ENCODE assay signal across 8 cellular contexts in the genomic region with DNA sequence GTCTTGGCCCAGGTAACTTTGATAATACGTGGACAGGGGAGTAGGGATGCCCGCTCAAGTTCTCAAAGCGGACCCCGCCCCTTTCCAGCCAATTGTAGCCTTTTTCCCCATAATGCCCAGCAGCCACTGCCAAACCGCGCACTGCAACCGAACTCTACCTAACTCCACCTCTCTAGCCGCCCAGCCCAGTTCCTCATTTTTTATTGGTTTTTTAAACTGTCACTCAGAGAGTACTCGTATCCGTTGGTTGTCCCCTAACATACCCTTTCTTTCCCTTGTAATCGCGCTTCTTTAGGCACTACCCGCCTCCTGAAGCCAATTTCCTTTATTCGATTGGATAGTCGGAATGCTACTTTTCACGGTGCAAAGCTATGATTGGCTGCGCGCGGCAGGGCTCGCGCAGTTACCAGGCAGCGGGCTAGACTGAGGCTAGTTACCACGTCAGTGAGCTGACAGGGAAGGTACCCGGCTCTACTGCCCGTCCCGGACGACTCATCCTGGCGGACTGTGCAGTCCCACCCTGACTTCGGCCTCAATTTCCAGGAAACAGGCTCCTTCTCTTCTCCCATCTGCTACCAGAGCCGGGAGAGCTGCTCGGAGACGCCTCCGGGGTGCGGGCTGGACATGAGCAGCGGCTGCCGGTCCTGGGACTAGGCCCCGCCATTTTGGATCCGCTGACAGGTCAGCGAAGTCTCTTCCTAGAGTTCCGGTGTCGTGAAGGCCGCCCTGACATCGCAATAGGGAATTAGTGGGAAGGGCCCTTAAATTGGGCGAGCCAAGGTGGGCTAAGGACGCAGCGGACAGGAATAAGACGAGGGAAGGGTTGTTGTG. TPM values are rescaled to one million over a fixed set of nuclear protein-coding genes. Genes with fewer than 3 reads are reported as not detected.
A peak's percentile ranks its signal among the peaks of the same experiment; 100 is the strongest.
DNase-seq lines count a peak whose midpoint lies in the region; ATAC-seq and TF ChIP-seq lines count a peak whose summit lies in the region.

A gene with protein sequence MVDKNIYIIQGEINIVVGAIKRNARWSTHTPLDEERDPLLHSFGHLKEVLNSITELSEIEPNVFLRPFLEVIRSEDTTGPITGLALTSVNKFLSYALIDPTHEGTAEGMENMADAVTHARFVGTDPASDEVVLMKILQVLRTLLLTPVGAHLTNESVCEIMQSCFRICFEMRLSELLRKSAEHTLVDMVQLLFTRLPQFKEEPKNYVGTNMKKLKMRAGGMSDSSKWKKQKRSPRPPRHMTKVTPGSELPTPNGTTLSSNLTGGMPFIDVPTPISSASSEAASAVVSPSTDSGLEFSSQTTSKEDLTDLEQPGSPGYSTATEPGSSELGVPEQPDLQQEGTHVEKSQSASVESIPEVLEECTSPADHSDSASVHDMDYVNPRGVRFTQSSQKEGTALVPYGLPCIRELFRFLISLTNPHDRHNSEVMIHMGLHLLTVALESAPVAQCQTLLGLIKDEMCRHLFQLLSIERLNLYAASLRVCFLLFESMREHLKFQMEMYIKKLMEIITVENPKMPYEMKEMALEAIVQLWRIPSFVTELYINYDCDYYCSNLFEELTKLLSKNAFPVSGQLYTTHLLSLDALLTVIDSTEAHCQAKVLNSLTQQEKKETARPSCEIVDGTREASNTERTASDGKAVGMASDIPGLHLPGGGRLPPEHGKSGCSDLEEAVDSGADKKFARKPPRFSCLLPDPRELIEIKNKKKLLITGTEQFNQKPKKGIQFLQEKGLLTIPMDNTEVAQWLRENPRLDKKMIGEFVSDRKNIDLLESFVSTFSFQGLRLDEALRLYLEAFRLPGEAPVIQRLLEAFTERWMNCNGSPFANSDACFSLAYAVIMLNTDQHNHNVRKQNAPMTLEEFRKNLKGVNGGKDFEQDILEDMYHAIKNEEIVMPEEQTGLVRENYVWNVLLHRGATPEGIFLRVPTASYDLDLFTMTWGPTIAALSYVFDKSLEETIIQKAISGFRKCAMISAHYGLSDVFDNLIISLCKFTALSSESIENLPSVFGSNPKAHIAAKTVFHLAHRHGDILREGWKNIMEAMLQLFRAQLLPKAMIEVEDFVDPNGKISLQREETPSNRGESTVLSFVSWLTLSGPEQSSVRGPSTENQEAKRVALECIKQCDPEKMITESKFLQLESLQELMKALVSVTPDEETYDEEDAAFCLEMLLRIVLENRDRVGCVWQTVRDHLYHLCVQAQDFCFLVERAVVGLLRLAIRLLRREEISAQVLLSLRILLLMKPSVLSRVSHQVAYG (N-terminal part only) (plus strand): TSS at position 432 of the 831 bp plus-strand sequence. CDS start 13,407 bp downstream, outside the sequence.

- ATAC-seq in GM19025 (IDR thresholded peaks at IDR 0.05; ENCODE audit: low read depth, unreplicated experiment) (peak; percentile 87), HG03342 (IDR thresholded peaks at IDR 0.05; ENCODE audit: unreplicated experiment) (peak; percentile 88)
- peak; percentile 93 for ATAC-seq in central memory CD8-positive, alpha-beta T cell (replicated peaks; ENCODE audit: extremely low read depth, poor library complexity, severe bottlenecking)

- TF ChIP-seq CTCF in AG09309 (IDR thresholded peaks at IDR 0.05; ENCODE audit: control insufficient read depth, insufficient read depth, low read depth, low read length, missing control alignments) = no peak
- peak in 1 of 11 experiments; percentile 45 for TF ChIP-seq CTCF in spleen (IDR thresholded peaks at IDR 0.05 in 8 of 11, conservative IDR thresholded peaks at IDR 0.05 in 3 of 11)

- H3K27ac ChIP-seq in spleen = peak within 1 kb of the TSS; percentile 77 to 95 (median 92)

- peak; percentile 100 for DNase-seq in AG09309 (ENCODE audit: low read depth)
- peak; percentile 93 to 98 for DNase-seq in NCI-H446 (lab: John Stamatoyannopoulos, UW)
- DNase-seq in activated CD4-positive, CD25-positive, alpha-beta regulatory T cell treated with anti-CD3 and anti-CD28 coated beads, Interleukin-2, amount 50 U/mL, for 16 hours (ENCODE audit: low read depth, low spot score) = peak; percentile 80
- peak; percentile 71 to 90 for DNase-seq in central memory CD8-positive, alpha-beta T cell (ENCODE audit: low spot score in 2 of 2)
- peak; percentile 100 for DNase-seq in inferior parietal cortex (ENCODE audit: extremely low spot score)
- DNase-seq in spleen = peak; percentile 96

- H3K4me3 ChIP-seq in AG09309 (ENCODE audit: control insufficient read depth, low read depth, low read length) (peak within 1 kb of the TSS; percentile 90), spleen (peak within 1 kb of the TSS; percentile 83 to 98 (median 90))

- peak; percentile 41 to 97 (median 77) for TF ChIP-seq POLR2A in spleen (IDR thresholded peaks at IDR 0.05)

- H3K27me3 ChIP-seq in spleen (replicated peaks in 1 of 7) = peaks cover 0 to 28% (median 17%) of the 10 kb centered on the region in 7 donors

- peaks cover 7% of the 10 kb centered on the region for H3K36me3 Mint-ChIP-seq in central memory CD8-positive, alpha-beta T cell (ENCODE audit: insufficient read depth)

- 0 to 1% (median 0%) methylated on average over 38 to 47 of the region's 47 CpGs for WGBS in spleen, 5 donors

- peak within 1 kb of the TSS; percentile 89 for H3K27ac Mint-ChIP-seq in central memory CD8-positive, alpha-beta T cell (ENCODE audit: low read depth)

- no peaks in the 10 kb centered on the region for H3K9me3 Mint-ChIP-seq in central memory CD8-positive, alpha-beta T cell

- peaks cover 19% of the 10 kb centered on the region for H3K27me3 Mint-ChIP-seq in central memory CD8-positive, alpha-beta T cell

- peaks cover 47% of the 10 kb centered on the region for H3K4me1 Mint-ChIP-seq in central memory CD8-positive, alpha-beta T cell

- peaks cover 37 to 80% (median 67%) of the 10 kb centered on the region in 6 donors for H3K4me1 ChIP-seq in spleen

- H3K36me3 ChIP-seq in spleen = peaks cover 0 to 19% (median 0%) of the 10 kb centered on the region in 6 donors

- intact Hi-C loops in spleen (cut with DNase I; ENCODE audit: low total_unique reads) = no loop called here

- H3K9me3 ChIP-seq in spleen = no peaks in the 10 kb centered on the region

- peak within 1 kb of the TSS; percentile 92 for H3K4me3 Mint-ChIP-seq in central memory CD8-positive, alpha-beta T cell

RNA-seq across cellular contexts. Expression of the gene that starts here (rescaled TPM):
- total RNA-seq in spleen = 10 to 100 TPM; 36.4 to 42.1 (median 41.3) TPM
- polyA plus RNA-seq in spleen = 10 to 100 TPM in 1 of 3 donors, 1 to 10 TPM in 2; 5.8 to 11.5 (median 7.3) TPM

Comparison
In these comparisons a context has a peak if more than half of its experiments do, and no peak if none do; other contexts are left out.
1. Peak in every context shown above with its lines: DNase-seq, ATAC-seq, H3K4me3 ChIP-seq and H3K27ac ChIP-seq.